ENCODE assay signal across 29 cellular contexts in genomic region chr11:118988280-118988679, GRCh38. TPM values are rescaled to one million over a fixed set of nuclear protein-coding genes. Genes with fewer than 3 reads are reported as not detected.
DNase-seq lines count a peak whose midpoint lies in the region; ATAC-seq and TF ChIP-seq lines count a peak whose summit lies in the region.
"Had no signal": no experiment of that assay in that cellular context is flagged by ENCODE, and none has a peak within 500 bp of the region (broad histone marks: within the 10 kb centered on the region; RNA-seq: fewer than 3 reads in every experiment).

No MANE protein-coding gene starts in this region.

- no peaks in the 10 kb centered on the region for H3K4me1 Mint-ChIP-seq in activated T-helper 17 cell treated with anti-CD3 and anti-CD28 coated beads, Interleukin-2, amount 50 U/mL, for 72 hours
- H3K4me1 Mint-ChIP-seq in osteocyte (ENCODE audit: unreplicated experiment) = peaks cover 2% of the 10 kb centered on the region
- H3K4me1 Mint-ChIP-seq: activated CD4-positive, alpha-beta memory T cell treated with anti-CD3 and anti-CD28 coated beads, Interleukin-2, amount 10 ng/mL, durations not matched to agents 7 days and 5 days; activated naive CD4-positive, alpha-beta T cell treated with anti-CD3 and anti-CD28 coated beads, Interleukin-2, amount 10 ng/mL, durations not matched to agents 7 days and 5 days; stimulated activated naive CD8-positive, alpha-beta T cell treated with anti-CD3 and anti-CD28 coated beads, Interleukin-15, amount 100 ng/mL, for 72 hours had no signal

- H3K27me3 Mint-ChIP-seq in activated T-helper 17 cell treated with anti-CD3 and anti-CD28 coated beads, Interleukin-2, amount 50 U/mL, for 72 hours = no peaks in the 10 kb centered on the region
- H3K27me3 Mint-ChIP-seq in osteocyte (ENCODE audit: unreplicated experiment) = no peaks in the 10 kb centered on the region
- H3K27me3 Mint-ChIP-seq: activated CD4-positive, alpha-beta memory T cell treated with anti-CD3 and anti-CD28 coated beads, Interleukin-2, amount 10 ng/mL, durations not matched to agents 7 days and 5 days; activated naive CD4-positive, alpha-beta T cell treated with anti-CD3 and anti-CD28 coated beads, Interleukin-2, amount 10 ng/mL, durations not matched to agents 7 days and 5 days; activated T-cell treated with anti-CD3 and anti-CD28 coated beads, Interleukin-2, amount 50 U/mL, for 24 hours; naive thymus-derived CD8-positive, alpha-beta T cell; stimulated activated naive CD8-positive, alpha-beta T cell treated with anti-CD3 and anti-CD28 coated beads, Interleukin-15, amount 100 ng/mL, for 72 hours had no signal

- DNase-seq in NCI-H1417 (lab: John Stamatoyannopoulos, UW) (peak in 2 of 3 experiments; percentile 18 to 56), NCI-H1417 treated with DMSO at 0.1 percent for 48 hours (lab: John Stamatoyannopoulos, UW) (no peak), NCI-H2196 treated with DMSO at 0.1 percent for 48 hours (lab: John Stamatoyannopoulos, UW; ENCODE audit: unreplicated experiment) (peak; percentile 5), spleen (peak; percentile 17), osteocyte (ENCODE audit: extremely low spot score, unreplicated experiment) (no peak), RPMI8226 (no peak)
- DNase-seq: activated CD4-positive, alpha-beta memory T cell treated with anti-CD3 and anti-CD28 coated beads, Interleukin-2, amount 10 ng/mL, durations not matched to agents 7 days and 5 days; activated naive CD4-positive, alpha-beta T cell treated with anti-CD3 and anti-CD28 coated beads, Interleukin-2, amount 10 ng/mL, durations not matched to agents 7 days and 5 days; activated T-cell treated with anti-CD3 and anti-CD28 coated beads, Interleukin-2, amount 50 U/mL, for 24 hours; AML-193; kidney; mesenchymal stem cell; naive thymus-derived CD8-positive, alpha-beta T cell; NCI-H1436; NCI-H524; SJCRH30; stimulated activated CD4-positive, alpha-beta T cell treated with anti-CD3 and anti-CD28 coated beads, Interleukin-2, amount 100 ng/mL, for 48 hours; stimulated activated naive CD8-positive, alpha-beta T cell treated with anti-CD3 and anti-CD28 coated beads, Interleukin-15, amount 100 ng/mL, for 72 hours; transverse colon had no signal

- TF ChIP-seq CTCF in spleen (IDR thresholded peaks at IDR 0.05 in 8 of 11, conservative IDR thresholded peaks at IDR 0.05 in 3 of 11) (no peak), osteocyte (IDR thresholded peaks at IDR 0.05) (no peak)

- no peaks in the 10 kb centered on the region for H3K36me3 Mint-ChIP-seq in activated T-helper 17 cell treated with anti-CD3 and anti-CD28 coated beads, Interleukin-2, amount 50 U/mL, for 72 hours (ENCODE audit: low read depth)
- H3K36me3 Mint-ChIP-seq in osteocyte (ENCODE audit: unreplicated experiment) = no peaks in the 10 kb centered on the region

- no peaks in the 10 kb centered on the region for H3K36me3 ChIP-seq in spleen
- H3K36me3 ChIP-seq: ascending aorta, SJCRH30, transverse colon had no signal

- ATAC-seq in activated T-helper 17 cell treated with anti-CD3 and anti-CD28 coated beads, Interleukin-2, amount 50 U/mL, for 72 hours (replicated peaks) = no peak
- ATAC-seq in HG02623 (IDR thresholded peaks at IDR 0.05; ENCODE audit: unreplicated experiment) = no peak
- ATAC-seq: naive thymus-derived CD8-positive, alpha-beta T cell; stimulated activated naive CD8-positive, alpha-beta T cell treated with anti-CD3 and anti-CD28 coated beads, Interleukin-15, amount 100 ng/mL, for 72 hours had no signal

- TF ChIP-seq POLR2A in spleen (IDR thresholded peaks at IDR 0.05) = no peak

- WGBS in spleen, 5 donors = 91 to 96% (median 93%) methylated on average over 5 of the region's 5 CpGs

- H3K4me3 ChIP-seq in spleen = no peak overlapping the region
- H3K4me3 ChIP-seq: ascending aorta, hepatocyte, SJCRH30, transverse colon had no signal

- H3K4me1 ChIP-seq in spleen = no peaks in the 10 kb centered on the region
- H3K4me1 ChIP-seq: ascending aorta, parathyroid adenoma, SJCRH30, transverse colon had no signal

- H3K9me3 ChIP-seq in spleen = no peaks in the 10 kb centered on the region
- H3K9me3 ChIP-seq: ascending aorta, SJCRH30, transverse colon had no signal

- peak overlapping the region; percentile 6 for H3K27ac Mint-ChIP-seq in activated T-helper 17 cell treated with anti-CD3 and anti-CD28 coated beads, Interleukin-2, amount 50 U/mL, for 72 hours
- no peak overlapping the region for H3K27ac Mint-ChIP-seq in osteocyte (ENCODE audit: unreplicated experiment)
- H3K27ac Mint-ChIP-seq: activated CD4-positive, alpha-beta memory T cell treated with anti-CD3 and anti-CD28 coated beads, Interleukin-2, amount 10 ng/mL, durations not matched to agents 7 days and 5 days; activated naive CD4-positive, alpha-beta T cell treated with anti-CD3 and anti-CD28 coated beads, Interleukin-2, amount 10 ng/mL, durations not matched to agents 7 days and 5 days; activated T-cell treated with anti-CD3 and anti-CD28 coated beads, Interleukin-2, amount 50 U/mL, for 24 hours; stimulated activated naive CD8-positive, alpha-beta T cell treated with anti-CD3 and anti-CD28 coated beads, Interleukin-15, amount 100 ng/mL, for 72 hours had no signal

- H3K9me3 Mint-ChIP-seq in activated T-helper 17 cell treated with anti-CD3 and anti-CD28 coated beads, Interleukin-2, amount 50 U/mL, for 72 hours = no peaks in the 10 kb centered on the region
- H3K9me3 Mint-ChIP-seq in osteocyte (ENCODE audit: unreplicated experiment) = no peaks in the 10 kb centered on the region
- H3K9me3 Mint-ChIP-seq: activated CD4-positive, alpha-beta memory T cell treated with anti-CD3 and anti-CD28 coated beads, Interleukin-2, amount 10 ng/mL, durations not matched to agents 7 days and 5 days; activated naive CD4-positive, alpha-beta T cell treated with anti-CD3 and anti-CD28 coated beads, Interleukin-2, amount 10 ng/mL, durations not matched to agents 7 days and 5 days; activated T-cell treated with anti-CD3 and anti-CD28 coated beads, Interleukin-2, amount 50 U/mL, for 24 hours; naive thymus-derived CD8-positive, alpha-beta T cell; stimulated activated naive CD8-positive, alpha-beta T cell treated with anti-CD3 and anti-CD28 coated beads, Interleukin-15, amount 100 ng/mL, for 72 hours had no signal

- no peaks in the 10 kb centered on the region for H3K27me3 ChIP-seq in spleen (replicated peaks in 1 of 7)
- H3K27me3 ChIP-seq: ascending aorta, hepatocyte, SJCRH30, transverse colon had no signal

- H3K27ac ChIP-seq in spleen = no peak overlapping the region
- H3K27ac ChIP-seq: 22Rv1, ascending aorta, hepatocyte, parathyroid adenoma, SJCRH30, transverse colon, VCaP had no signal

- intact Hi-C loops in spleen (cut with DNase I; ENCODE audit: low total_unique reads) = no loop called here

- no peak overlapping the region for H3K4me3 Mint-ChIP-seq in activated T-helper 17 cell treated with anti-CD3 and anti-CD28 coated beads, Interleukin-2, amount 50 U/mL, for 72 hours
- H3K4me3 Mint-ChIP-seq in osteocyte (ENCODE audit: unreplicated experiment) = no peak overlapping the region
- H3K4me3 Mint-ChIP-seq: activated CD4-positive, alpha-beta memory T cell treated with anti-CD3 and anti-CD28 coated beads, Interleukin-2, amount 10 ng/mL, durations not matched to agents 7 days and 5 days; activated naive CD4-positive, alpha-beta T cell treated with anti-CD3 and anti-CD28 coated beads, Interleukin-2, amount 10 ng/mL, durations not matched to agents 7 days and 5 days; activated T-cell treated with anti-CD3 and anti-CD28 coated beads, Interleukin-2, amount 50 U/mL, for 24 hours; naive thymus-derived CD8-positive, alpha-beta T cell; stimulated activated naive CD8-positive, alpha-beta T cell treated with anti-CD3 and anti-CD28 coated beads, Interleukin-15, amount 100 ng/mL, for 72 hours had no signal

RNA-seq across cellular contexts. Expression of gene CENATAC, which starts 9.7 kb away (rescaled TPM):
- total RNA-seq in activated T-helper 17 cell treated with anti-CD3 and anti-CD28 coated beads, Interleukin-2, amount 50 U/mL, for 72 hours = 10 to 100 TPM; 38.9 to 44.8 TPM
- total RNA-seq in spleen = 10 to 100 TPM; 39.2 to 86.2 (median 66.7) TPM
- polyA plus RNA-seq in spleen = 10 to 100 TPM; 27.0 to 80.8 (median 44.1) TPM
- total RNA-seq in osteocyte = 31.6 and 32.7 TPM in 2 replicates

RNA-seq across cellular contexts. Expression of gene FOXR1, which starts 16.7 kb away (rescaled TPM):
- total RNA-seq in activated T-helper 17 cell treated with anti-CD3 and anti-CD28 coated beads, Interleukin-2, amount 50 U/mL, for 72 hours = under 1 TPM in 1 of 2 donors, not detected in 1; 0.98 TPM
- total RNA-seq in spleen (not detected), osteocyte (not detected in 2 replicates)
- not detected for polyA plus RNA-seq in spleen
- total RNA-seq: activated CD4-positive, alpha-beta memory T cell treated with anti-CD3 and anti-CD28 coated beads, Interleukin-2, amount 10 ng/mL, durations not matched to agents 7 days and 5 days; ascending aorta; hepatocyte; kidney; naive thymus-derived CD8-positive, alpha-beta T cell; OCI-LY7; SJCRH30; skeletal muscle tissue; T-helper 1 cell treated with Interleukin-12 subunit alpha and Interleukin-12 subunit beta and Interleukin-4 antibody, amounts not matched to agents 30 ng/mL and 1 ng/mL, for 36 hours; transverse colon had no signal
- polyA plus RNA-seq: hepatocyte; naive thymus-derived CD8-positive, alpha-beta T cell had no signal

RNA-seq across cellular contexts. Expression of gene RPS25, which starts 29.9 kb away (rescaled TPM):
- 1,000 to 10,000 TPM; 1,597 to 2,232 TPM for total RNA-seq in activated T-helper 17 cell treated with anti-CD3 and anti-CD28 coated beads, Interleukin-2, amount 50 U/mL, for 72 hours
- total RNA-seq in spleen (1,000 to 10,000 TPM in 6 of 7 donors, 100 to 1,000 TPM in 1; 945 to 1,264 (median 1,141) TPM), osteocyte (933 and 949 TPM in 2 replicates)
- 1,000 to 10,000 TPM; 4,407 to 5,214 (median 4,978) TPM for polyA plus RNA-seq in spleen

RNA-seq across cellular contexts. Expression of gene TRAPPC4, which starts 30.3 kb away (rescaled TPM):
- total RNA-seq in activated T-helper 17 cell treated with anti-CD3 and anti-CD28 coated beads, Interleukin-2, amount 50 U/mL, for 72 hours = 10 to 100 TPM; 75.2 to 77.6 TPM
- 10 to 100 TPM; 43.0 to 61.8 (median 54.4) TPM for total RNA-seq in spleen
- polyA plus RNA-seq in spleen = 10 to 100 TPM; 33.1 to 53.0 (median 47.6) TPM
- 71.4 and 75.3 TPM in 2 replicates for total RNA-seq in osteocyte

RNA-seq across cellular contexts. Expression of gene UPK2, which starts 32.2 kb away (rescaled TPM):
- 1 to 10 TPM in 1 of 2 donors, under 1 TPM in 1; 0.43 to 7.1 TPM for total RNA-seq in activated T-helper 17 cell treated with anti-CD3 and anti-CD28 coated beads, Interleukin-2, amount 50 U/mL, for 72 hours
- total RNA-seq in spleen = not detected
- polyA plus RNA-seq in spleen = under 1 TPM in 2 of 3 donors, not detected in 1; 0.09 to 0.13 TPM
- total RNA-seq in osteocyte = 0.42 and 0.86 TPM in 2 replicates
- total RNA-seq: activated CD4-positive, alpha-beta memory T cell treated with anti-CD3 and anti-CD28 coated beads, Interleukin-2, amount 10 ng/mL, durations not matched to agents 7 days and 5 days; ascending aorta; kidney; SJCRH30; skeletal muscle tissue; T-helper 1 cell treated with Interleukin-12 subunit alpha and Interleukin-12 subunit beta and Interleukin-4 antibody, amounts not matched to agents 30 ng/mL and 1 ng/mL, for 36 hours; transverse colon had no signal

Comparison
In these comparisons a context has a peak if more than half of its experiments do, and no peak if none do; other contexts are left out.
1. DNase-seq: peak in NCI-H1417 (2 of 3), NCI-H2196 treated with DMSO at 0.1 percent for 48 hours (single experiment) and spleen (single experiment); none in NCI-H1417 treated with DMSO at 0.1 percent for 48 hours (single experiment), osteocyte (single experiment) and RPMI8226 (single experiment).